1 cellular context compared by ENCODE assay signal in genomic region chr12:96247567-96247962, GRCh38.
TF ChIP-seq lines count a peak whose summit lies in the region.

No MANE protein-coding gene starts in this region.

TF ChIP-seq in GM23338, 12 proteins besides CTCF, POLR2A, EP300 and RAD21 (continued from another document):
- TF ChIP-seq ZNF462 (CRISPR knock-in tag; IDR thresholded peaks at IDR 0.05) (no peak), CREB1 (CRISPR knock-in tag; IDR thresholded peaks at IDR 0.05; ENCODE audit: low read depth) (no peak), JUNB (IDR thresholded peaks at IDR 0.05; ENCODE audit: unreplicated experiment) (no peak)
